Comparison of ENCODE assay signal across 2 cellular contexts in the genomic region with DNA sequence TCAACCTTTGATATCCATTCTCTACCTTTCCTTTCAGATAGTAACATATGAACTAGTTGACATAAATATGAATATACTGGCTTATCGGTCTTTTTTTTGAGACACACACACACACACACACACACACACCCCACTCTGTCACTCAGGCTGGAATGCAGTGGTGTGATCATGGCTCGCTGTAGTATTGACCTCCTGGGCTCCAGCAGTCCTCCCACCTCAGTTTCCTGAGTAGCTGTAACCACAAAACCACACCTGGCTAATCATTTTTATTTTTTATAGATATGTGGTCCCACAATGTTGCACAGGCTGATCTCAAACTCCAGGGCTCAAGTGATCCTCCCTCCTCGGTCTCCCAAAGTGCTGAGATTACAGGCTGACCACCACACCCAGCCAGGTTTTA.
A peak's percentile ranks its signal among the peaks of the same experiment; 100 is the strongest.
TF ChIP-seq lines count a peak whose summit lies in the region.

No MANE protein-coding gene starts in this region.

TF ChIP-seq in K562, 482 proteins besides CTCF, POLR2A, EP300 and RAD21:
- TF ChIP-seq, protein P1, sequence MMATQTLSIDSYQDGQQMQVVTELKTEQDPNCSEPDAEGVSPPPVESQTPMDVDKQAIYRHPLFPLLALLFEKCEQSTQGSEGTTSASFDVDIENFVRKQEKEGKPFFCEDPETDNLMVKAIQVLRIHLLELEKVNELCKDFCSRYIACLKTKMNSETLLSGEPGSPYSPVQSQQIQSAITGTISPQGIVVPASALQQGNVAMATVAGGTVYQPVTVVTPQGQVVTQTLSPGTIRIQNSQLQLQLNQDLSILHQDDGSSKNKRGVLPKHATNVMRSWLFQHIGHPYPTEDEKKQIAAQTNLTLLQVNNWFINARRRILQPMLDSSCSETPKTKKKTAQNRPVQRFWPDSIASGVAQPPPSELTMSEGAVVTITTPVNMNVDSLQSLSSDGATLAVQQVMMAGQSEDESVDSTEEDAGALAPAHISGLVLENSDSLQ (IDR thresholded peaks at IDR 0.05), result peak; percentile 53; the same call in 1 of the 2 replicates
- TF ChIP-seq FOXP1 (CRISPR knock-in tag; IDR thresholded peaks at IDR 0.05), result no peak
TF ChIP-seq in K562: peak in this region for 1.

TF ChIP-seq in HEK293T, 16 proteins besides CTCF, POLR2A, EP300 and RAD21:
- TF ChIP-seq, protein P1 (IDR thresholded peaks at IDR 0.05), result no peak
- TF ChIP-seq FOXK2 (IDR thresholded peaks at IDR 0.05) (no peak), L3MBTL2 (conservative IDR thresholded peaks at IDR 0.05) (no peak), ZNF384 (IDR thresholded peaks at IDR 0.05) (no peak), SP1 (IDR thresholded peaks at IDR 0.05) (no peak), CTBP1 (IDR thresholded peaks at IDR 0.05; ENCODE audit: borderline replicate concordance) (no peak), FOXA1 (IDR thresholded peaks at IDR 0.05) (no peak), HDGF (IDR thresholded peaks at IDR 0.05; ENCODE audit: borderline replicate concordance) (no peak), NFRKB (IDR thresholded peaks at IDR 0.05) (no peak), ARNT (IDR thresholded peaks at IDR 0.05) (no peak), ELF4 (IDR thresholded peaks at IDR 0.05) (no peak), BHLHE40 (IDR thresholded peaks at IDR 0.05; ENCODE audit: borderline replicate concordance) (no peak), TARDBP (IDR thresholded peaks at IDR 0.05) (no peak), SUZ12 (IDR thresholded peaks at IDR 0.05) (no peak), LEF1 (IDR thresholded peaks at IDR 0.05; ENCODE audit: borderline replicate concordance) (no peak), FOXM1 (IDR thresholded peaks at IDR 0.05; ENCODE audit: borderline replicate concordance) (no peak)
